In the genomic region with DNA sequence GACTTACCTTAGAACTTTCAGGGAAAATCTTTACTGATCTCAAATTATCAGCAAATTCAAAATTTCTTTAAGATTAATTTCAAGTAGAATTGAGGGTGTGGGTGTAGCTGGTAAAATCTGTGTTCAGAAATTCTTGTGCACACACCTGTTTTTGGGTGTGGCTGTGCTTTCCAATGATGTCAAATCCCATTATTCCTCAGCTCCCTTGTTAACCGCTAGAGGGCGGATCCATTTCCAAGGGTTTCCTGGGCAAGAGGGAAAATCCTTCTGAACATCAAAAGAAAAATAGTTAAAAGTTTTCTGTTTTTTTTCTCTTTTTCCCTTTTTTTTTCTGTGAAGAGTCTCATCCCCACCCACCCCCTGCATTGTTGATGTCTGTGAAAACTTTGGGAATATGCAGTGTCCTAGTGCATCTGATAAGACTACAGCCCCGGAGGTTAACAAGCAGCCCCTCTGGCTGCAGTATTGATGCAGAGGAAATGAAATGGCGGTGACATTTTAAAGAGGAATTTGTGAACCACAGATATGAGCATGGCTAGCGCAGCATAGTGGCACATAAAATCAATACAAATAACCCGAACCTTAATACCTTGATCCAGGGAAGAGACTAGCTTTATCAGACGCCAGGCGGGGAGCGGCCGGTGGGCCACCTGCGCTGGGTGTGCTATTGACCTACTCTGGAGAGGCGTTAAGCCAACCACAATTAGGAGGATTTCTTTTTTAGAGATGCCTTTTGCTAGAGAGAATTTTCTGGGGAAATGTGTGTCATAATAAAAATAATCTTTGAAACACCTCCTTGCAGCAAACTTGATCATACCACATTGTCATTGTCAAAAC, we compare ENCODE assay signal across 1 cellular context.
A peak's percentile ranks its signal among the peaks of the same experiment; 100 is the strongest.
TF ChIP-seq lines count a peak whose summit lies in the region.

No MANE protein-coding gene starts in this region.

TF ChIP-seq in HepG2, 621 proteins besides CTCF, POLR2A, EP300 and RAD21 (continued from another document and continues in another):
- TF ChIP-seq CBX2 (IDR thresholded peaks at IDR 0.05; ENCODE audit: low read depth, low read length): no peak
- no peak; the same call in 1 of the 2 replicates for TF ChIP-seq CBX2 (CRISPR knock-in tag; IDR thresholded peaks at IDR 0.05; ENCODE audit: low read depth)
- no peak for TF ChIP-seq MBD4 (IDR thresholded peaks at IDR 0.05; ENCODE audit: borderline replicate concordance, low read length)
- TF ChIP-seq, protein P1, sequence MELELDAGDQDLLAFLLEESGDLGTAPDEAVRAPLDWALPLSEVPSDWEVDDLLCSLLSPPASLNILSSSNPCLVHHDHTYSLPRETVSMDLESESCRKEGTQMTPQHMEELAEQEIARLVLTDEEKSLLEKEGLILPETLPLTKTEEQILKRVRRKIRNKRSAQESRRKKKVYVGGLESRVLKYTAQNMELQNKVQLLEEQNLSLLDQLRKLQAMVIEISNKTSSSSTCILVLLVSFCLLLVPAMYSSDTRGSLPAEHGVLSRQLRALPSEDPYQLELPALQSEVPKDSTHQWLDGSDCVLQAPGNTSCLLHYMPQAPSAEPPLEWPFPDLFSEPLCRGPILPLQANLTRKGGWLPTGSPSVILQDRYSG (CRISPR knock-in tag; IDR thresholded peaks at IDR 0.05): no peak
- no peak for TF ChIP-seq STAT5B (CRISPR knock-in tag; IDR thresholded peaks at IDR 0.05)
- no peak for TF ChIP-seq CCAR2 (optimal IDR thresholded peaks at IDR 0.05; ENCODE audit: low read depth, low read length)
- 0 out of 2 replicates have a peak, but pooled peaks have one; percentile 49 for TF ChIP-seq ZKSCAN8 (CRISPR knock-in tag; IDR thresholded peaks at IDR 0.05; ENCODE audit: borderline replicate concordance)
- no peak for TF ChIP-seq LCORL (IDR thresholded peaks at IDR 0.05)
- TF ChIP-seq LCORL (CRISPR knock-in tag; IDR thresholded peaks at IDR 0.05): peak; percentile 43; the same call in 1 of the 2 replicates
- TF ChIP-seq, protein P2, sequence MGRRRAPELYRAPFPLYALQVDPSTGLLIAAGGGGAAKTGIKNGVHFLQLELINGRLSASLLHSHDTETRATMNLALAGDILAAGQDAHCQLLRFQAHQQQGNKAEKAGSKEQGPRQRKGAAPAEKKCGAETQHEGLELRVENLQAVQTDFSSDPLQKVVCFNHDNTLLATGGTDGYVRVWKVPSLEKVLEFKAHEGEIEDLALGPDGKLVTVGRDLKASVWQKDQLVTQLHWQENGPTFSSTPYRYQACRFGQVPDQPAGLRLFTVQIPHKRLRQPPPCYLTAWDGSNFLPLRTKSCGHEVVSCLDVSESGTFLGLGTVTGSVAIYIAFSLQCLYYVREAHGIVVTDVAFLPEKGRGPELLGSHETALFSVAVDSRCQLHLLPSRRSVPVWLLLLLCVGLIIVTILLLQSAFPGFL (CRISPR knock-in tag; IDR thresholded peaks at IDR 0.05): no peak
- TF ChIP-seq SCMH1 (CRISPR knock-in tag; IDR thresholded peaks at IDR 0.05; ENCODE audit: borderline replicate concordance): no peak
- no peak for TF ChIP-seq JUNB (CRISPR knock-in tag; IDR thresholded peaks at IDR 0.05; ENCODE audit: borderline replicate concordance)
- TF ChIP-seq, protein P3, sequence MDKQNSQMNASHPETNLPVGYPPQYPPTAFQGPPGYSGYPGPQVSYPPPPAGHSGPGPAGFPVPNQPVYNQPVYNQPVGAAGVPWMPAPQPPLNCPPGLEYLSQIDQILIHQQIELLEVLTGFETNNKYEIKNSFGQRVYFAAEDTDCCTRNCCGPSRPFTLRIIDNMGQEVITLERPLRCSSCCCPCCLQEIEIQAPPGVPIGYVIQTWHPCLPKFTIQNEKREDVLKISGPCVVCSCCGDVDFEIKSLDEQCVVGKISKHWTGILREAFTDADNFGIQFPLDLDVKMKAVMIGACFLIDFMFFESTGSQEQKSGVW (CRISPR knock-in tag; IDR thresholded peaks at IDR 0.05; ENCODE audit: borderline replicate concordance): no peak
- TF ChIP-seq, protein P4, sequence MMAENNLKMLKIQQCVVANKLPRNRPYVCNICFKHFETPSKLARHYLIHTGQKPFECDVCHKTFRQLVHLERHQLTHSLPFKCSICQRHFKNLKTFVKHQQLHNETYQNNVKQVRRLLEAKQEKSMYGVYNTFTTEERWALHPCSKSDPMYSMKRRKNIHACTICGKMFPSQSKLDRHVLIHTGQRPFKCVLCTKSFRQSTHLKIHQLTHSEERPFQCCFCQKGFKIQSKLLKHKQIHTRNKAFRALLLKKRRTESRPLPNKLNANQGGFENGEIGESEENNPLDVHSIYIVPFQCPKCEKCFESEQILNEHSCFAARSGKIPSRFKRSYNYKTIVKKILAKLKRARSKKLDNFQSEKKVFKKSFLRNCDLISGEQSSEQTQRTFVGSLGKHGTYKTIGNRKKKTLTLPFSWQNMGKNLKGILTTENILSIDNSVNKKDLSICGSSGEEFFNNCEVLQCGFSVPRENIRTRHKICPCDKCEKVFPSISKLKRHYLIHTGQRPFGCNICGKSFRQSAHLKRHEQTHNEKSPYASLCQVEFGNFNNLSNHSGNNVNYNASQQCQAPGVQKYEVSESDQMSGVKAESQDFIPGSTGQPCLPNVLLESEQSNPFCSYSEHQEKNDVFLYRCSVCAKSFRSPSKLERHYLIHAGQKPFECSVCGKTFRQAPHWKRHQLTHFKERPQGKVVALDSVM (CRISPR knock-in tag; IDR thresholded peaks at IDR 0.05): no peak
- TF ChIP-seq ZNF792 (CRISPR knock-in tag; IDR thresholded peaks at IDR 0.05): no peak
- TF ChIP-seq, protein P5, sequence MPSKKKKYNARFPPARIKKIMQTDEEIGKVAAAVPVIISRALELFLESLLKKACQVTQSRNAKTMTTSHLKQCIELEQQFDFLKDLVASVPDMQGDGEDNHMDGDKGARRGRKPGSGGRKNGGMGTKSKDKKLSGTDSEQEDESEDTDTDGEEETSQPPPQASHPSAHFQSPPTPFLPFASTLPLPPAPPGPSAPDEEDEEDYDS (CRISPR knock-in tag; IDR thresholded peaks at IDR 0.05): no peak
- TF ChIP-seq KDM1A (CRISPR knock-in tag; IDR thresholded peaks at IDR 0.05): peak; percentile 55; the same call in 1 of the 2 replicates
- no peak for TF ChIP-seq MAZ (IDR thresholded peaks at IDR 0.05; ENCODE audit: borderline replicate concordance, low read depth, low read length)
- no peak for TF ChIP-seq MAZ (CRISPR knock-in tag; IDR thresholded peaks at IDR 0.05; ENCODE audit: low read depth)
- no peak for TF ChIP-seq ZNF761 (CRISPR knock-in tag; conservative IDR thresholded peaks at IDR 0.05)
- no peak for TF ChIP-seq ZNF30 (CRISPR knock-in tag; IDR thresholded peaks at IDR 0.05)
- TF ChIP-seq TRIM24 (CRISPR knock-in tag; IDR thresholded peaks at IDR 0.05): no peak
- TF ChIP-seq CAMTA2 (CRISPR knock-in tag; IDR thresholded peaks at IDR 0.05; ENCODE audit: borderline replicate concordance): no peak
- TF ChIP-seq TEAD3 (CRISPR knock-in tag; optimal IDR thresholded peaks at IDR 0.05; ENCODE audit: borderline replicate concordance): no peak
- no peak for TF ChIP-seq ZFP90 (CRISPR knock-in tag; IDR thresholded peaks at IDR 0.05; ENCODE audit: borderline replicate concordance)
- no peak for TF ChIP-seq ZNF326 (CRISPR knock-in tag; IDR thresholded peaks at IDR 0.05; ENCODE audit: borderline replicate concordance)
- TF ChIP-seq KMT2A (CRISPR knock-in tag; IDR thresholded peaks at IDR 0.05): no peak
- TF ChIP-seq ATF1 (CRISPR knock-in tag; IDR thresholded peaks at IDR 0.05): peak; percentile 27; the same call in 1 of the 2 replicates
- no peak for TF ChIP-seq RBM39 (IDR thresholded peaks at IDR 0.05; ENCODE audit: low read depth, low read length, poor library complexity, severe bottlenecking)
- TF ChIP-seq IKZF1 (IDR thresholded peaks at IDR 0.05): no peak
- no peak for TF ChIP-seq TCF7L2 (IDR thresholded peaks at IDR 0.05; ENCODE audit: low read depth, low read length)
- TF ChIP-seq AGO2 (optimal IDR thresholded peaks at IDR 0.05; ENCODE audit: low read depth, low read length): no peak
- TF ChIP-seq, protein P6, sequence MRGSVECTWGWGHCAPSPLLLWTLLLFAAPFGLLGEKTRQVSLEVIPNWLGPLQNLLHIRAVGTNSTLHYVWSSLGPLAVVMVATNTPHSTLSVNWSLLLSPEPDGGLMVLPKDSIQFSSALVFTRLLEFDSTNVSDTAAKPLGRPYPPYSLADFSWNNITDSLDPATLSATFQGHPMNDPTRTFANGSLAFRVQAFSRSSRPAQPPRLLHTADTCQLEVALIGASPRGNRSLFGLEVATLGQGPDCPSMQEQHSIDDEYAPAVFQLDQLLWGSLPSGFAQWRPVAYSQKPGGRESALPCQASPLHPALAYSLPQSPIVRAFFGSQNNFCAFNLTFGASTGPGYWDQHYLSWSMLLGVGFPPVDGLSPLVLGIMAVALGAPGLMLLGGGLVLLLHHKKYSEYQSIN (CRISPR knock-in tag; IDR thresholded peaks at IDR 0.05; ENCODE audit: borderline replicate concordance): no peak
- no peak for TF ChIP-seq ZMYM3 (CRISPR knock-in tag; IDR thresholded peaks at IDR 0.05)
- TF ChIP-seq, protein P7, sequence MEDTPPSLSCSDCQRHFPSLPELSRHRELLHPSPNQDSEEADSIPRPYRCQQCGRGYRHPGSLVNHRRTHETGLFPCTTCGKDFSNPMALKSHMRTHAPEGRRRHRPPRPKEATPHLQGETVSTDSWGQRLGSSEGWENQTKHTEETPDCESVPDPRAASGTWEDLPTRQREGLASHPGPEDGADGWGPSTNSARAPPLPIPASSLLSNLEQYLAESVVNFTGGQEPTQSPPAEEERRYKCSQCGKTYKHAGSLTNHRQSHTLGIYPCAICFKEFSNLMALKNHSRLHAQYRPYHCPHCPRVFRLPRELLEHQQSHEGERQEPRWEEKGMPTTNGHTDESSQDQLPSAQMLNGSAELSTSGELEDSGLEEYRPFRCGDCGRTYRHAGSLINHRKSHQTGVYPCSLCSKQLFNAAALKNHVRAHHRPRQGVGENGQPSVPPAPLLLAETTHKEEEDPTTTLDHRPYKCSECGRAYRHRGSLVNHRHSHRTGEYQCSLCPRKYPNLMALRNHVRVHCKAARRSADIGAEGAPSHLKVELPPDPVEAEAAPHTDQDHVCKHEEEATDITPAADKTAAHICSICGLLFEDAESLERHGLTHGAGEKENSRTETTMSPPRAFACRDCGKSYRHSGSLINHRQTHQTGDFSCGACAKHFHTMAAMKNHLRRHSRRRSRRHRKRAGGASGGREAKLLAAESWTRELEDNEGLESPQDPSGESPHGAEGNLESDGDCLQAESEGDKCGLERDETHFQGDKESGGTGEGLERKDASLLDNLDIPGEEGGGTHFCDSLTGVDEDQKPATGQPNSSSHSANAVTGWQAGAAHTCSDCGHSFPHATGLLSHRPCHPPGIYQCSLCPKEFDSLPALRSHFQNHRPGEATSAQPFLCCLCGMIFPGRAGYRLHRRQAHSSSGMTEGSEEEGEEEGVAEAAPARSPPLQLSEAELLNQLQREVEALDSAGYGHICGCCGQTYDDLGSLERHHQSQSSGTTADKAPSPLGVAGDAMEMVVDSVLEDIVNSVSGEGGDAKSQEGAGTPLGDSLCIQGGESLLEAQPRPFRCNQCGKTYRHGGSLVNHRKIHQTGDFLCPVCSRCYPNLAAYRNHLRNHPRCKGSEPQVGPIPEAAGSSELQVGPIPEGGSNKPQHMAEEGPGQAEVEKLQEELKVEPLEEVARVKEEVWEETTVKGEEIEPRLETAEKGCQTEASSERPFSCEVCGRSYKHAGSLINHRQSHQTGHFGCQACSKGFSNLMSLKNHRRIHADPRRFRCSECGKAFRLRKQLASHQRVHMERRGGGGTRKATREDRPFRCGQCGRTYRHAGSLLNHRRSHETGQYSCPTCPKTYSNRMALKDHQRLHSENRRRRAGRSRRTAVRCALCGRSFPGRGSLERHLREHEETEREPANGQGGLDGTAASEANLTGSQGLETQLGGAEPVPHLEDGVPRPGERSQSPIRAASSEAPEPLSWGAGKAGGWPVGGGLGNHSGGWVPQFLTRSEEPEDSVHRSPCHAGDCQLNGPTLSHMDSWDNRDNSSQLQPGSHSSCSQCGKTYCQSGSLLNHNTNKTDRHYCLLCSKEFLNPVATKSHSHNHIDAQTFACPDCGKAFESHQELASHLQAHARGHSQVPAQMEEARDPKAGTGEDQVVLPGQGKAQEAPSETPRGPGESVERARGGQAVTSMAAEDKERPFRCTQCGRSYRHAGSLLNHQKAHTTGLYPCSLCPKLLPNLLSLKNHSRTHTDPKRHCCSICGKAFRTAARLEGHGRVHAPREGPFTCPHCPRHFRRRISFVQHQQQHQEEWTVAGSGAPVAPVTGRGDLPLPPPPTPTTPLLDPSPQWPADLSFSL (CRISPR knock-in tag; IDR thresholded peaks at IDR 0.05): 0 out of 2 replicates have a peak, but pooled peaks have one; percentile 12
- TF ChIP-seq, protein P8, sequence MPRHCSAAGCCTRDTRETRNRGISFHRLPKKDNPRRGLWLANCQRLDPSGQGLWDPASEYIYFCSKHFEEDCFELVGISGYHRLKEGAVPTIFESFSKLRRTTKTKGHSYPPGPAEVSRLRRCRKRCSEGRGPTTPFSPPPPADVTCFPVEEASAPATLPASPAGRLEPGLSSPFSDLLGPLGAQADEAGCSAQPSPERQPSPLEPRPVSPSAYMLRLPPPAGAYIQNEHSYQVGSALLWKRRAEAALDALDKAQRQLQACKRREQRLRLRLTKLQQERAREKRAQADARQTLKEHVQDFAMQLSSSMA (CRISPR knock-in tag; IDR thresholded peaks at IDR 0.05): no peak
- no peak for TF ChIP-seq ZNF382 (CRISPR knock-in tag; IDR thresholded peaks at IDR 0.05; ENCODE audit: borderline replicate concordance)
- no peak for TF ChIP-seq ZSCAN30 (CRISPR knock-in tag; IDR thresholded peaks at IDR 0.05)
- no peak for TF ChIP-seq ZSCAN21 (CRISPR knock-in tag; IDR thresholded peaks at IDR 0.05; ENCODE audit: borderline replicate concordance)
- TF ChIP-seq ZFP36 (IDR thresholded peaks at IDR 0.05; ENCODE audit: borderline replicate concordance, low read depth, low read length, partially characterized antibody): no peak
- TF ChIP-seq ZNF572 (CRISPR knock-in tag; IDR thresholded peaks at IDR 0.05): no peak
- no peak for TF ChIP-seq ZNF24 (IDR thresholded peaks at IDR 0.05)
- no peak for TF ChIP-seq HNRNPK (IDR thresholded peaks at IDR 0.05; ENCODE audit: low read depth, low read length, poor library complexity, severe bottlenecking)
- no peak for TF ChIP-seq PHF20 (CRISPR knock-in tag; IDR thresholded peaks at IDR 0.05)
- TF ChIP-seq, protein P9, sequence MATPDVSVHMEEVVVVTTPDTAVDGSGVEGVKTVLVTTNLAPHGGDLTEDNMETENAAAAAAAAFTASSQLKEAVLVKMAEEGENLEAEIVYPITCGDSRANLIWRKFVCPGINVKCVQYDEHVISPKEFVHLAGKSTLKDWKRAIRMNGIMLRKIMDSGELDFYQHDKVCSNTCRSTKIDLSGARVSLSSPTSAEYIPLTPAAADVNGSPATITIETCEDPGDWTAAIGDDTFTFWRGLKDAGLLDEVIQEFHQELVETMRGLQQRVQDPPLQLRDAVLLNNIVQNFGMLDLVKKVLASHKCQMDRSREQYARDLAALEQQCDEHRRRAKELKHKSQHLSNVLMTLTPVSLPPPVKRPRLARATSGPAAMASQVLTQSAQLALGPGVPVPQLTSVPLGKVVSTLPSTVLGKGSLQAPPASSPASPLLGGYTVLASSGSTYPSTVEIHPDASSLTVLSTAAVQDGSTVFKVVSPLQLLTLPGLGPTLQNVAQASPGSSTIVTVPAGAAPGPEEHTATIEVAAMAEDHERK (CRISPR knock-in tag; IDR thresholded peaks at IDR 0.05; ENCODE audit: low read depth): no peak
- no peak for TF ChIP-seq NR2C2 (CRISPR knock-in tag; IDR thresholded peaks at IDR 0.05; ENCODE audit: borderline replicate concordance)
- no peak for TF ChIP-seq SMYD3 (CRISPR knock-in tag; IDR thresholded peaks at IDR 0.05)
- no peak for TF ChIP-seq KDM6A (CRISPR knock-in tag; IDR thresholded peaks at IDR 0.05; ENCODE audit: low read depth)
- TF ChIP-seq ARNT2 (CRISPR knock-in tag; IDR thresholded peaks at IDR 0.05; ENCODE audit: low read depth): no peak
